Comparison of ENCODE assay signal across 1 cellular context in the genomic region with DNA sequence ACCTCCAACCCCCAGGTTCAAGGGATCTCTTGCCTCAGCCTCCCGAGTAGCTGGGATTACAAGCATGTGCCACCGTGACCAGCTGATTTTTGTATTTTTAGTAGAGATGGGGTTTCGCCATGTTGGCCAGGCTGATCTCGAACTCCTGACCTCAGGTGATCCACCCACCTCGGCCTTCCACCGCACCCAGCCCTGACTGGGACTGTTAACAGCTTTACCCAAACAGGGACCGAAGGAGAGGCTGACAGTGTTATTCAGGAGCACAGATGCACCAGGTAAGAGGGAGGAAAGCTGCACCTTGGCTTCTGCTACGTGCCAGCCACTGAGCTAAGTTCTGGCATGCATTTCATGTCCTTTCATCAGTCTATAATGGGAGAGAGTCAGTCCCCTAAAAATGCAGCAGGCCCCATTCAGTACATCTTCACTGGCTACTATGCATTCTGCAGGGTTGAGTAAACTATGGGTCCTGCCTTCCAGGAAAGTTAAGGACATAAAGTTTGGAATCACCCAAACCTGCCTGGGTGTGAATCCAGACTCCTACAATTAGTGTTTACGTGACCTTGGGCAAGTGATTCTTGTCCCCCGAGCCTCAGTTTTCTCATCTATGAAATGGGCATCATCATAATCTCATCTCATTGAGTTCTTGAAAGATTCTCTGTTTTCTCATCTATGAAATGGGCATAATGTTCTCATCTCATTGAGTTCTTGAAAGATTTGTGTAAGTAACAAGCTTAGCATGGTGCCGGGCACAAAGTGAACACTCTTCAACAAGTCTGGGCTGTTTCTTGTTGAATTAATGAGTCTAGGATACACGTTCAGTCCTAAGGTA.
A peak's percentile ranks its signal among the peaks of the same experiment; 100 is the strongest.
TF ChIP-seq lines count a peak whose summit lies in the region.

No MANE protein-coding gene starts in this region.

TF ChIP-seq in H1, 55 proteins besides CTCF, POLR2A, EP300 and RAD21:
- TF ChIP-seq CBX5 (IDR thresholded peaks at IDR 0.05; ENCODE audit: low read depth, low read length), result no peak
- peak; percentile 70 for TF ChIP-seq KDM1A (IDR thresholded peaks at IDR 0.05; ENCODE audit: borderline replicate concordance, low read length)
